ENCODE assay signal across 1 cellular context in genomic region chr15:84715442-84716035, GRCh38.
TF ChIP-seq lines count a peak whose summit lies in the region.

No MANE protein-coding gene starts in this region.

TF ChIP-seq in neural cell, 6 proteins besides CTCF, POLR2A, EP300 and RAD21 (continued from another document):
- no peak for TF ChIP-seq TAF1 (IDR thresholded peaks at IDR 0.05; ENCODE audit: low read depth)
